Comparison of ENCODE assay signal across 17 cellular contexts in the genomic region with DNA sequence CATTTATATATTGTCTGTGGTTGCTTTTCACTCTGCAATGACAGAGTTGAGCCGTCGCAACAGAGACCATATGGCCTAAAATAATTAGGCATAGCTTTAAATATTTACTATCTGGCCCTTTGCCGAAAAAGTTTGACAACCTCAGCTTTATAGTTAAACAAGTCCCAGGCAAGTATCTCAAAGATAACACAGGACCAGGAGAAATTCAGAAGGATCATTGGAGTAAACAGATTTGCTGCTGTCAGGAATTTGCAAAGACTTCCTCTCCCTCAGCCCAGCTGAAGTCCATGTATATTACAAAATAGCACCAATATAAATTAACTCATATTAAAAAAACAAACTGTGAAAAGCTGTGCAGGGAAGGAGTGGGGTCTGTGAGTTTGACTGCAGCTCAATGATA. TPM values are rescaled to one million over a fixed set of nuclear protein-coding genes. Genes with fewer than 3 reads are reported as not detected.
A peak's percentile ranks its signal among the peaks of the same experiment; 100 is the strongest.
DNase-seq lines count a peak whose midpoint lies in the region; ATAC-seq and TF ChIP-seq lines count a peak whose summit lies in the region.
"Had no signal": no experiment of that assay in that cellular context is flagged by ENCODE, and none has a peak within 500 bp of the region (broad histone marks: within the 10 kb centered on the region; RNA-seq: fewer than 3 reads in every experiment).

No MANE protein-coding gene starts in this region.

- H3K9me1 ChIP-seq in IMR-90 (ENCODE audit: insufficient read depth, low read length) = peaks cover 25% of the 10 kb centered on the region

- dilution Hi-C loops in IMR-90 (cut with HindIII; ENCODE audit: low sequenced_read_pairs, unreplicated experiment) = no loop called here

- H2BK120ac ChIP-seq in IMR-90 (ENCODE audit: low read depth, low read length) = no peak overlapping the region

- H3K4me3 ChIP-seq in IMR-90 (ENCODE audit: insufficient read depth, low read depth, low read length) (no peak overlapping the region), fibroblast of villous mesenchyme (ENCODE audit: low read depth, low read length) (no peak overlapping the region), smooth muscle cell (no peak overlapping the region)
- H3K4me3 ChIP-seq: A549, BLaER1, GM12878 had no signal

- H3K27me3 ChIP-seq in IMR-90 (ENCODE audit: control insufficient read depth, insufficient read depth, low read length) (no peaks in the 10 kb centered on the region), smooth muscle cell (ENCODE audit: low read depth) (no peaks in the 10 kb centered on the region)
- H3K27me3 ChIP-seq: BLaER1 had no signal

- H3K79me2 ChIP-seq in smooth muscle cell (ENCODE audit: low read depth) = no peaks in the 10 kb centered on the region

- peaks cover 0 to 18% of the 10 kb centered on the region in 2 experiments; a peak in 3 of 4 replicates for H3K79me1 ChIP-seq in IMR-90 (ENCODE audit: low read depth in 1 of 2, low read length in 2 of 2)

- no TSS peak for BruUV-seq in IMR-90 (replicated peaks; lab: Mats Ljungman, UMichigan)

- no peak overlapping the region for H3K14ac ChIP-seq in IMR-90 (replicated peaks; ENCODE audit: low read depth, low read length)

- H3K18ac ChIP-seq in IMR-90 (ENCODE audit: low read depth, low read length) = no peak overlapping the region

- H3K9ac ChIP-seq in IMR-90 (ENCODE audit: low read depth, low read length) (no peak overlapping the region), smooth muscle cell (ENCODE audit: low read depth) (no peak overlapping the region)
- H3K9ac ChIP-seq: BLaER1 had no signal

- H3K56ac ChIP-seq in IMR-90 (ENCODE audit: extremely low read depth, insufficient read depth, low read length) = no peak overlapping the region

- no peak overlapping the region for H4K8ac ChIP-seq in IMR-90 (ENCODE audit: low read depth in 2 of 2, low read length in 2 of 2)

- H2AFZ ChIP-seq in IMR-90 (replicated peaks; ENCODE audit: low read length, poor library complexity) (no peak overlapping the region), smooth muscle cell (ENCODE audit: low read depth) (no peak overlapping the region)

- H4K91ac ChIP-seq in IMR-90 (ENCODE audit: insufficient read depth, low read depth, low read length) = no peak overlapping the region

- H2AK5ac ChIP-seq in IMR-90 (ENCODE audit: low read depth, low read length) = no peak overlapping the region

- H3K4me1 Mint-ChIP-seq in activated T-helper 2 cell treated with anti-CD3 and anti-CD28 coated beads, Interferon-gamma antibody, Interleukin-2, Interleukin-4, amounts not matched to agents 10 μg/mL and 5 μg/mL and 100 μg/mL, durations not matched to agents 14 hours and 24 hours and 36 hours (ENCODE audit: low read depth) = peaks cover 7% of the 10 kb centered on the region

- no peak overlapping the region for H2BK15ac ChIP-seq in IMR-90 (ENCODE audit: low read depth, low read length)

- H4K5ac ChIP-seq in IMR-90 (ENCODE audit: low read depth, low read length) = no peak overlapping the region

- ATAC-seq in IMR-90 (ENCODE audit: low read depth) = peak; percentile 90
- no peak for ATAC-seq in HG02840 (IDR thresholded peaks at IDR 0.05; ENCODE audit: low FRiP score, unreplicated experiment)
- ATAC-seq: A549, GM12878, HepG2 had no signal

- peaks cover 3% of the 10 kb centered on the region for H3F3A ChIP-seq in smooth muscle cell (ENCODE audit: low read depth)

- no peaks in the 10 kb centered on the region for H3K36me3 Mint-ChIP-seq in activated T-helper 2 cell treated with anti-CD3 and anti-CD28 coated beads, Interferon-gamma antibody, Interleukin-2, Interleukin-4, amounts not matched to agents 10 μg/mL and 5 μg/mL and 100 μg/mL, durations not matched to agents 14 hours and 24 hours and 36 hours (ENCODE audit: low read depth)
- H3K36me3 Mint-ChIP-seq: CD4-positive, CD25-positive, alpha-beta regulatory T cell had no signal

- intact Hi-C loops in IMR-90 (cut with micrococcal nuclease) = loop anchor here (10.0 kb wide), 1 partner anchor 46 kb away; no protein-coding TSS in a partner anchor
- intact Hi-C loops in activated T-helper 2 cell treated with anti-CD3 and anti-CD28 coated beads, Interferon-gamma antibody, Interleukin-2, Interleukin-4, amounts not matched to agents 10 μg/mL and 5 μg/mL and 100 μg/mL, durations not matched to agents 14 hours and 24 hours and 36 hours (cut with micrococcal nuclease) = no loop called here

- no peak overlapping the region for H2BK5ac ChIP-seq in IMR-90 (ENCODE audit: low read depth, low read length, poor library complexity, severe bottlenecking)

- TF ChIP-seq POLR2A in IMR-90 (IDR thresholded peaks at IDR 0.05; ENCODE audit: low read depth, low read length) = no peak

- in situ Hi-C loops in IMR-90 (cut with MboI; ENCODE audit: low sequenced_read_pairs) = no loop called here

- H3K4me2 ChIP-seq in IMR-90 (ENCODE audit: low read depth, low read length) = no peak overlapping the region
- peak overlapping the region; percentile 31 for H3K4me2 ChIP-seq in smooth muscle cell
- H3K4me2 ChIP-seq: A549, BLaER1 had no signal

- H2AK9ac ChIP-seq in IMR-90 (replicated peaks; ENCODE audit: low read depth, low read length, poor library complexity) = no peak overlapping the region

- H3K23ac ChIP-seq in IMR-90 (ENCODE audit: low read depth, low read length) = no peak overlapping the region

- H3K4me1 ChIP-seq in IMR-90 (ENCODE audit: control insufficient read depth, insufficient read depth, low read length) (peaks cover 13% of the 10 kb centered on the region), smooth muscle cell (ENCODE audit: low read depth) (no peaks in the 10 kb centered on the region)
- H3K4me1 ChIP-seq: A549 had no signal

- TF ChIP-seq RAD21 in IMR-90 (IDR thresholded peaks at IDR 0.05; ENCODE audit: low read length) = no peak

- no peaks in the 10 kb centered on the region for H3K9me3 ChIP-seq in IMR-90 (ENCODE audit: control insufficient read depth, insufficient read depth, low read length)
- H3K9me3 ChIP-seq in smooth muscle cell (replicated peaks; ENCODE audit: low read depth) = no peaks in the 10 kb centered on the region
- H3K9me3 ChIP-seq: A549, BLaER1 had no signal

- H3K36me3 ChIP-seq in IMR-90 (ENCODE audit: control insufficient read depth, insufficient read depth, low read length) = peaks cover 34% of the 10 kb centered on the region
- peaks cover under 1% of the 10 kb centered on the region for H3K36me3 ChIP-seq in smooth muscle cell (ENCODE audit: low read depth)
- H3K36me3 ChIP-seq: BLaER1 had no signal

- CTCF ChIA-PET in IMR-90 (lab: Yijun Ruan, JAX) = interaction anchor here (0.5 to 1.2 kb wide), 5 partner anchors 11 to 916 kb away, joined by 3 to 6 read pairs (median 4); partner anchors contain the start of gene NID1

- H3K27ac Mint-ChIP-seq in activated T-helper 2 cell treated with anti-CD3 and anti-CD28 coated beads, Interferon-gamma antibody, Interleukin-2, Interleukin-4, amounts not matched to agents 10 μg/mL and 5 μg/mL and 100 μg/mL, durations not matched to agents 14 hours and 24 hours and 36 hours = no peak overlapping the region
- H3K27ac Mint-ChIP-seq: CD4-positive, CD25-positive, alpha-beta regulatory T cell; HFFc6 had no signal

- H3K4me3 Mint-ChIP-seq in activated T-helper 2 cell treated with anti-CD3 and anti-CD28 coated beads, Interferon-gamma antibody, Interleukin-2, Interleukin-4, amounts not matched to agents 10 μg/mL and 5 μg/mL and 100 μg/mL, durations not matched to agents 14 hours and 24 hours and 36 hours (ENCODE audit: low read depth) = no peak overlapping the region
- H3K4me3 Mint-ChIP-seq: CD4-positive, CD25-positive, alpha-beta regulatory T cell; HFFc6 had no signal

- DNase-seq in IMR-90 = peak; percentile 81
- peak; percentile 93 for DNase-seq in NCI-H69 (lab: John Stamatoyannopoulos, UW)
- DNase-seq in fibroblast of villous mesenchyme (ENCODE audit: low read depth) = peak; percentile 95
- DNase-seq in smooth muscle cell (lab: John Stamatoyannopoulos, UW; ENCODE audit: unreplicated experiment) = no peak
- DNase-seq in effector CD4-positive, alpha-beta T cell = no peak
- no peak for DNase-seq in CD1c-positive myeloid dendritic cell (ENCODE audit: extremely low spot score)
- DNase-seq in activated T-helper 2 cell treated with anti-CD3 and anti-CD28 coated beads, Interferon-gamma antibody, Interleukin-2, Interleukin-4, amounts not matched to agents 10 μg/mL and 5 μg/mL and 100 μg/mL, durations not matched to agents 14 hours and 24 hours and 36 hours (ENCODE audit: low spot score) = no peak
- DNase-seq: AML-193; CD4-positive, CD25-positive, alpha-beta regulatory T cell; DMS79; HCEC 1CT; HFFc6 had no signal

- H3K27me3 Mint-ChIP-seq in activated T-helper 2 cell treated with anti-CD3 and anti-CD28 coated beads, Interferon-gamma antibody, Interleukin-2, Interleukin-4, amounts not matched to agents 10 μg/mL and 5 μg/mL and 100 μg/mL, durations not matched to agents 14 hours and 24 hours and 36 hours (ENCODE audit: low read depth) = peaks cover 3% of the 10 kb centered on the region

- H3K9me3 Mint-ChIP-seq in activated T-helper 2 cell treated with anti-CD3 and anti-CD28 coated beads, Interferon-gamma antibody, Interleukin-2, Interleukin-4, amounts not matched to agents 10 μg/mL and 5 μg/mL and 100 μg/mL, durations not matched to agents 14 hours and 24 hours and 36 hours = no peaks in the 10 kb centered on the region
- H3K9me3 Mint-ChIP-seq: HFFc6 had no signal

- no CpG with 5 or more reads among the region's 3 CpGs for WGBS in IMR-90 (ENCODE audit: extremely low coverage in 2 of 2, insufficient read length in 1 of 2), 2 experiments
- 33% methylated on average over 3 of the region's 3 CpGs for WGBS in smooth muscle cell (ENCODE audit: low lambda C conversion rate)

- POLR2A ChIA-PET in IMR-90 (lab: Charles Lee; ENCODE audit: unreplicated experiment) = no interaction called here

- H3K27ac ChIP-seq in IMR-90 (ENCODE audit: insufficient read depth, low read length) (no peak overlapping the region), smooth muscle cell (ENCODE audit: low read depth) (no peak overlapping the region)
- H3K27ac ChIP-seq: A549, BLaER1 had no signal

- TF ChIP-seq CTCF in IMR-90 (conservative IDR thresholded peaks at IDR 0.05; ENCODE audit: low read depth, low read length) (no peak), fibroblast of villous mesenchyme (IDR thresholded peaks at IDR 0.05; ENCODE audit: insufficient read depth, low read depth, low read length) (no peak), smooth muscle cell (IDR thresholded peaks at IDR 0.05; ENCODE audit: borderline replicate concordance, insufficient read depth, poor library complexity, severe bottlenecking) (no peak)

- no peaks in the 10 kb centered on the region for H4K20me1 ChIP-seq in IMR-90 (ENCODE audit: insufficient read depth, low read length)
- H4K20me1 ChIP-seq in smooth muscle cell (ENCODE audit: low read depth) = no peaks in the 10 kb centered on the region
- H4K20me1 ChIP-seq: BLaER1 had no signal

- H3K4ac ChIP-seq in IMR-90 (ENCODE audit: low read depth, low read length) = no peak overlapping the region

- no peak overlapping the region for H2BK20ac ChIP-seq in IMR-90 (ENCODE audit: low read depth, low read length)

RNA-seq across cellular contexts. Expression of gene NID1, which starts 34.3 kb away (rescaled TPM):
- total RNA-seq in IMR-90 (2012; rRNA removed) = 21.9 and 23.9 TPM in 2 replicates
- polyA plus RNA-seq in IMR-90 (2012; rRNA removed) = 80.8 and 83.3 TPM in 2 replicates
- 47.5 and 63.2 TPM in 2 replicates for polyA plus RNA-seq in IMR-90 (2012; cell fraction: cytosol; rRNA removed)
- 33.2 and 41.3 TPM in 2 replicates for polyA plus RNA-seq in IMR-90 (2012; cell fraction: nucleus; rRNA removed; ENCODE audit: low replicate concordance)
- total RNA-seq in fibroblast of villous mesenchyme = 204 and 211 TPM in 2 replicates
- 52.9 and 62.9 TPM in 2 replicates for total RNA-seq in smooth muscle cell
- 45.0 and 74.1 TPM in 2 replicates for polyA plus RNA-seq in smooth muscle cell
- total RNA-seq in activated T-helper 2 cell treated with anti-CD3 and anti-CD28 coated beads, Interferon-gamma antibody, Interleukin-2, Interleukin-4, amounts not matched to agents 10 μg/mL and 5 μg/mL and 100 μg/mL, durations not matched to agents 14 hours and 24 hours and 36 hours = 0.39 and 0.55 TPM in 2 replicates
- polyA plus RNA-seq: CD4-positive, CD25-positive, alpha-beta regulatory T cell had no signal

Comparison
In these comparisons a context has a peak if more than half of its experiments do, and no peak if none do; other contexts are left out.
1. DNase-seq: peak in IMR-90 (single experiment), NCI-H69 (single experiment) and fibroblast of villous mesenchyme (single experiment); none in smooth muscle cell (single experiment), effector CD4-positive, alpha-beta T cell (single experiment), CD1c-positive myeloid dendritic cell (single experiment) and activated T-helper 2 cell treated with anti-CD3 and anti-CD28 coated beads, Interferon-gamma antibody, Interleukin-2, Interleukin-4, amounts not matched to agents 10 μg/mL and 5 μg/mL and 100 μg/mL, durations not matched to agents 14 hours and 24 hours and 36 hours (single experiment).
2. RNA of gene NID1, which starts 34.3 kb away (total RNA-seq): 204 to 211 TPM in fibroblast of villous mesenchyme, 52.9 to 62.9 TPM in smooth muscle cell and 21.9 to 23.9 TPM in IMR-90; 0.39 to 0.55 TPM in activated T-helper 2 cell treated with anti-CD3 and anti-CD28 coated beads, Interferon-gamma antibody, Interleukin-2, Interleukin-4, amounts not matched to agents 10 μg/mL and 5 μg/mL and 100 μg/mL, durations not matched to agents 14 hours and 24 hours and 36 hours; every median in the first group is over 10 times any median in the second.